ENCODE assay signal across 8 cellular contexts in the genomic region with DNA sequence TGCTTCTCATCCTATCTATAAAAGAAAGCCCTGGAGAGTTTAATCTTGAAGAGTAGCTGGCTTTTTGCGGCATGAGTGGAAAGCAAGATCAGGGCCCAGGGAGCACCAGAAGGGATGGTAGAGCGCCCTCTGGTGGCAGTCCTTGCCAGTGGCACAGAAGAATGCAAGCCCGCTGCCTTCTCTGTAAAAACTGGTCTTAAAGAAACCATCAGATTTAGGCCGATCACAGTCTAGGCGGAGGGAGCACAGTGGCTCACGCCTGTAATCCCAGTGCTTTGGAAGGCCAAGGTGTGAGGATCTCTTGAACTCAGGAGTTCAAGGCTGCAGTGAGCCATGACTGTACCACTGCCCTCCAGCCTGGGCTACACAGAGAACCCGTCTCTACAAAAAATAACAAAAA. TPM values are rescaled to one million over a fixed set of nuclear protein-coding genes. Genes with fewer than 3 reads are reported as not detected.
A peak's percentile ranks its signal among the peaks of the same experiment; 100 is the strongest.
DNase-seq lines count a peak whose midpoint lies in the region; ATAC-seq and TF ChIP-seq lines count a peak whose summit lies in the region.

No MANE protein-coding gene starts in this region.

- ATAC-seq in HG02885 (IDR thresholded peaks at IDR 0.05; ENCODE audit: poor library complexity, unreplicated experiment) (peak; percentile 72), left lobe of liver (peak; percentile 98), HG02970 (IDR thresholded peaks at IDR 0.05; ENCODE audit: low FRiP score, unreplicated experiment) (no peak)

- peak; percentile 96 for TF ChIP-seq CTCF in chondrocyte (IDR thresholded peaks at IDR 0.05)

- H3K4me3 Mint-ChIP-seq in chondrocyte (ENCODE audit: unreplicated experiment) = no peak overlapping the region

- no peaks in the 10 kb centered on the region for H3K9me3 Mint-ChIP-seq in chondrocyte (ENCODE audit: low read depth)

- no peak overlapping the region for H3K27ac Mint-ChIP-seq in chondrocyte (ENCODE audit: unreplicated experiment)

- no peaks in the 10 kb centered on the region for H3K27me3 Mint-ChIP-seq in chondrocyte (ENCODE audit: low read depth)

- H3K36me3 Mint-ChIP-seq in chondrocyte (ENCODE audit: low read depth) = no peaks in the 10 kb centered on the region

- peaks cover 22% of the 10 kb centered on the region for H3K4me1 Mint-ChIP-seq in chondrocyte (ENCODE audit: low read depth)

- DNase-seq in GF-D8 (lab: John Stamatoyannopoulos, UW) (peak; percentile 2), NCI-H446 treated with DMSO at 0.1 percent for 48 hours (lab: John Stamatoyannopoulos, UW) (peak; percentile 6), chondrocyte (ENCODE audit: low spot score) (peak; percentile 91), left lobe of liver (ENCODE audit: low spot score) (peak; percentile 80)
- peak; percentile 80 to 84 for DNase-seq in activated CD4-positive, alpha-beta T cell treated with anti-CD3 and anti-CD28 coated beads for 24 hours (ENCODE audit: low read depth in 2 of 2)
- peak; percentile 87 for DNase-seq in stimulated activated CD4-positive, alpha-beta T cell treated with anti-CD3 and anti-CD28 coated beads, Interleukin-4, amount 100 ng/mL, for 1 hour

RNA-seq across cellular contexts. Expression of gene CPN1, which starts 35.6 kb away (rescaled TPM):
- not detected in 3 replicates for total RNA-seq in chondrocyte
- total RNA-seq in left lobe of liver = 46.9 TPM

RNA-seq across cellular contexts. Expression of gene DNMBP, which starts 36.3 kb away (rescaled TPM):
- total RNA-seq in chondrocyte (10.9 to 13.4 TPM (median 11.7 TPM) in 3 replicates), left lobe of liver (11.6 TPM)

Comparison
In these comparisons a context has a peak if more than half of its experiments do, and no peak if none do; other contexts are left out.
1. DNase-seq: peak in every context shown above with its lines; median percentile 91 in chondrocyte; 87 in stimulated activated CD4-positive, alpha-beta T cell treated with anti-CD3 and anti-CD28 coated beads, Interleukin-4, amount 100 ng/mL, for 1 hour; 82 in activated CD4-positive, alpha-beta T cell treated with anti-CD3 and anti-CD28 coated beads for 24 hours; 80 in left lobe of liver; 6 in NCI-H446 treated with DMSO at 0.1 percent for 48 hours; 2 in GF-D8.
2. RNA of gene CPN1, which starts 35.6 kb away (total RNA-seq): 46.9 TPM in left lobe of liver (single experiment); not detected in chondrocyte; every median in the first group is over 10 times any median in the second.